In genomic region chr15:62306851-62307504, GRCh38 we compare ENCODE assay signal across 1 cellular context.
TF ChIP-seq lines count a peak whose summit lies in the region.

No MANE protein-coding gene starts in this region.

TF ChIP-seq in SK-N-SH treated with all-trans-retinoic acid at 6 μM for 48 hours, 23 proteins besides CTCF, POLR2A, EP300 and RAD21 (continued from another document):
- TF ChIP-seq POU6F1 (CRISPR knock-in tag; IDR thresholded peaks at IDR 0.05; ENCODE audit: borderline replicate concordance, low read depth) (no peak), OSR1 (CRISPR knock-in tag; IDR thresholded peaks at IDR 0.05) (no peak), CSDC2 (CRISPR knock-in tag; IDR thresholded peaks at IDR 0.05) (no peak), ZC3H10 (CRISPR knock-in tag; IDR thresholded peaks at IDR 0.05) (no peak), ZNF70 (CRISPR knock-in tag; IDR thresholded peaks at IDR 0.05) (no peak)
TF ChIP-seq in SK-N-SH treated with all-trans-retinoic acid at 6 μM for 48 hours: peak in this region for 0.
